Comparison of ENCODE assay signal across 27 cellular contexts in the genomic region with DNA sequence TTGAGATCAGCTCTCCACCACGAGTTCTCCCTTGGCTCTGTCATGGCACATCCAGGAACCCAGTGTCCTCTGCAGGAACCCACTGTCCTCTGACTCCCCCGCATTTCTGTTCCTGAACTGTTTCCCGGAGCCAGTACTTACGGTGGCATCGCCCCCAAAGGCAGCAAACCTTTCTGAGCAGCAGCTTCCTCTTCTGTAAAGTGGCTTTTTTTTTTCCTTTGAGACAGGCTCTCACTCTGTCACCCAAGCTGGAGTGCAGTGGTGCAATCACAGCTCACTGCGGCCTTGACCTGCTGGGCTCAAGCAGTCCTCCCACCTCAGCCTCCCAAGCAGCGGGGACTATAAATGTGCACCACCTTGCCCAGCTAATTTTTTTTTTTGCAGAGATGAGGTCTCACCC. TPM values are rescaled to one million over a fixed set of nuclear protein-coding genes. Genes with fewer than 3 reads are reported as not detected.
DNase-seq lines count a peak whose midpoint lies in the region; TF ChIP-seq lines count a peak whose summit lies in the region.
"Had no signal": no experiment of that assay in that cellular context is flagged by ENCODE, and none has a peak within 500 bp of the region (broad histone marks: within the 10 kb centered on the region; RNA-seq: fewer than 3 reads in every experiment).

No MANE protein-coding gene starts in this region.

- H3K9ac ChIP-seq in BLaER1, result no peak overlapping the region

- H3K9me3 ChIP-seq in BLaER1, result no peaks in the 10 kb centered on the region
- no peaks in the 10 kb centered on the region for H3K9me3 ChIP-seq in stomach
- H3K9me3 ChIP-seq: body of pancreas, MG63, Peyer's patch had no signal

- intact Hi-C loops in stomach (cut with DNase I; ENCODE audit: low total_unique reads), result no loop called here

- no peak overlapping the region for H3K4me3 Mint-ChIP-seq in nephron progenitor cell
- H3K4me3 Mint-ChIP-seq: H9, mesothelial cell of epicardium, type B pancreatic cell had no signal

- H3K4me2 ChIP-seq in BLaER1, result peak overlapping the region; percentile 46

- no peak for TF ChIP-seq EP300 in stomach (IDR thresholded peaks at IDR 0.05)

- TF ChIP-seq CTCF in HL-60 (IDR thresholded peaks at IDR 0.05; ENCODE audit: insufficient read depth, low read length) (no peak), nephron progenitor cell (IDR thresholded peaks at IDR 0.05) (no peak), stomach (IDR thresholded peaks at IDR 0.05) (no peak)

- H3K4me1 Mint-ChIP-seq in nephron progenitor cell, result peaks cover 15% of the 10 kb centered on the region
- H3K4me1 Mint-ChIP-seq: H9, mesothelial cell of epicardium, naive B cell had no signal

- H3K36me3 ChIP-seq in BLaER1, result no peaks in the 10 kb centered on the region
- H3K36me3 ChIP-seq in stomach, result no peaks in the 10 kb centered on the region
- H3K36me3 ChIP-seq: MG63, Peyer's patch had no signal

- H3K27ac Mint-ChIP-seq in nephron progenitor cell, result peak overlapping the region; percentile 69
- H3K27ac Mint-ChIP-seq: mesothelial cell of epicardium, type B pancreatic cell had no signal

- peak; percentile 64 to 77 for DNase-seq in HL-60 (ENCODE audit: low read depth in 1 of 2, low spot score in 1 of 2)
- peak; percentile 50 for DNase-seq in SKM-1 treated with dmso at 0.1 percent for 144 hours (lab: John Stamatoyannopoulos, UW; ENCODE audit: unreplicated experiment)
- no peak for DNase-seq in nephron progenitor cell
- DNase-seq in NCI-H345 treated with DMSO at 0.1 percent for 48 hours (lab: John Stamatoyannopoulos, UW; ENCODE audit: unreplicated experiment), result no peak
- no peak for DNase-seq in stomach
- DNase-seq in HCEC 1CT, result no peak
- DNase-seq in EL, result no peak
- DNase-seq: activated CD4-positive, alpha-beta T cell treated with anti-CD3 and anti-CD28 coated beads for 48 hours; activated naive CD4-positive, alpha-beta T cell; activated T-cell treated with anti-CD3 and anti-CD28 coated beads, Interleukin-2, amount 50 U/mL, for 48 hours; body of pancreas; C1 segment of cervical spinal cord; DMS79 treated with DMSO at 0.1 percent for 48 hours; H9; MG63; naive B cell; NCI-H510A treated with DMSO at 0.1 percent for 48 hours; Peyer's patch; SHP77 treated with DMSO at 0.1 percent for 48 hours; stimulated activated CD4-positive, alpha-beta T cell treated with anti-CD3 and anti-CD28 coated beads, Interleukin-1b, Interleukin-23, amount 100 ng/mL, for 48 hours; T-helper 1 cell had no signal

- no peaks in the 10 kb centered on the region for H3K36me3 Mint-ChIP-seq in nephron progenitor cell (ENCODE audit: low read depth)
- H3K36me3 Mint-ChIP-seq: mesothelial cell of epicardium, naive B cell, type B pancreatic cell had no signal

- H3K9me3 Mint-ChIP-seq in nephron progenitor cell, result no peaks in the 10 kb centered on the region
- H3K9me3 Mint-ChIP-seq: H9, mesothelial cell of epicardium, naive B cell, type B pancreatic cell had no signal

- TF ChIP-seq POLR2A in stomach (IDR thresholded peaks at IDR 0.05), result no peak

- peaks cover 23% of the 10 kb centered on the region for H3K27me3 Mint-ChIP-seq in nephron progenitor cell (ENCODE audit: low read depth, poor library complexity)

- H4K20me1 ChIP-seq in BLaER1, result no peaks in the 10 kb centered on the region

- peaks cover 15% of the 10 kb centered on the region for H3K4me1 ChIP-seq in BLaER1
- no peaks in the 10 kb centered on the region for H3K4me1 ChIP-seq in stomach
- H3K4me1 ChIP-seq: Peyer's patch had no signal

- H3K27me3 ChIP-seq in BLaER1 (no peaks in the 10 kb centered on the region), HL-60 (ENCODE audit: insufficient read depth, poor library complexity, severe bottlenecking) (no peaks in the 10 kb centered on the region), stomach (peaks cover 0 to 16% (median 0%) of the 10 kb centered on the region in 3 donors)
- H3K27me3 ChIP-seq: body of pancreas, MG63, Peyer's patch had no signal

- H3K27ac ChIP-seq in BLaER1 (no peak overlapping the region), HL-60 (replicated peaks) (no peak overlapping the region), stomach (no peak overlapping the region)
- H3K27ac ChIP-seq: body of pancreas, epithelial cell of prostate, Peyer's patch, skin epidermis, VCaP had no signal

- WGBS in stomach, 5 donors, result 77 to 83% (median 79%) methylated on average over 7 of the region's 7 CpGs

- H3K4me3 ChIP-seq in BLaER1, result no peak overlapping the region
- H3K4me3 ChIP-seq in HL-60 (replicated peaks; ENCODE audit: insufficient read depth, low read length), result no peak overlapping the region
- H3K4me3 ChIP-seq in stomach, result no peak overlapping the region
- H3K4me3 ChIP-seq: body of pancreas, MG63, Peyer's patch, skin epidermis had no signal

RNA-seq across cellular contexts. Expression of a gene that starts 32.2 kb away (rescaled TPM):
- 100 to 1,000 TPM in 2 of 5 donors, 10 to 100 TPM in 3; 19.6 to 139 (median 31.2) TPM for total RNA-seq in stomach
- polyA plus RNA-seq in stomach, result 10 to 100 TPM; 10.0 to 19.4 (median 11.8) TPM

RNA-seq across cellular contexts. Expression of a gene that starts 43.4 kb away (rescaled TPM):
- total RNA-seq in stomach, result 10 to 100 TPM in 1 of 5 donors, under 1 TPM in 2, not detected in 2; 0.43 to 30.3 (median 0.55) TPM
- under 1 TPM; 0.15 to 0.33 (median 0.19) TPM for polyA plus RNA-seq in stomach

Comparison
In these comparisons a context has a peak if more than half of its experiments do, and no peak if none do; other contexts are left out.
1. DNase-seq: peak in HL-60 (2 of 2) and SKM-1 treated with dmso at 0.1 percent for 144 hours (single experiment); none in nephron progenitor cell (single experiment), NCI-H345 treated with DMSO at 0.1 percent for 48 hours (single experiment), stomach (single experiment), HCEC 1CT (single experiment) and EL (single experiment).